In the genomic region with DNA sequence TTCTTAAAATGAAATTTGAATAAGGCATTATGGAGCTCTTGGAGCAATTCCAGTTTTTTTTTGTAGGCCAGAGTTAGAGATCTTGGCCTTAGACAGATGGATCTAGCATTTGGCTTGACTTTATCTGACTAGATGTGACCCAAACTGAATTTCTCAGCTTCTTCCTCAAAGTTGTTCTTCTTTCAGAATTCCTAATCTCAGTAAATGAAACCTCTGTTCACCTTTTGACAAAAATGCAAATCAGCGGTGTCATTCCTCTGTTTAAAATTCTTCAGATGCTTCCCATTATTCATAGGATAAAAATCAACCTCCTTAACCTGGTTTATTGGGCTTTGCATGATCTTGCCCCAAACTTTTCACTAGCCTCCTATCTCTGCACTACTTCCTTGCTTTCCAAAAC, we compare ENCODE assay signal across 34 cellular contexts.
DNase-seq lines count a peak whose midpoint lies in the region; ATAC-seq and TF ChIP-seq lines count a peak whose summit lies in the region.
"Had no signal": no experiment of that assay in that cellular context is flagged by ENCODE, and none has a peak within 500 bp of the region (broad histone marks: within the 10 kb centered on the region; RNA-seq: fewer than 3 reads in every experiment).

No MANE protein-coding gene starts in this region.

- H3K9me3 ChIP-seq in IMR-90 (ENCODE audit: control insufficient read depth, insufficient read depth, low read length) (no peaks in the 10 kb centered on the region), stomach (no peaks in the 10 kb centered on the region)
- H3K9me3 ChIP-seq: heart left ventricle had no signal

- no peak for TF ChIP-seq RAD21 in IMR-90 (IDR thresholded peaks at IDR 0.05; ENCODE audit: low read length)

- peak overlapping the region; percentile 77 for H3K27ac Mint-ChIP-seq in WTC11
- H3K27ac Mint-ChIP-seq: activated B cell treated with CpG ODN at 0.5 μM for 24 hours; activated naive CD8-positive, alpha-beta T cell treated with anti-CD3 and anti-CD28 coated beads for 36 hours; activated T-cell treated with anti-CD3 and anti-CD28 coated beads, Interleukin-2, amount 50 U/mL, for 24 hours; naive thymus-derived CD8-positive, alpha-beta T cell; stimulated activated effector memory CD8-positive, alpha-beta T cell treated with anti-CD3 and anti-CD28 coated beads, Interleukin-12 subunit alpha, Interleukin-12 subunit beta, amount 100 ng/mL, for 72 hours; type B pancreatic cell had no signal

- H3K4me1 ChIP-seq in IMR-90 (ENCODE audit: control insufficient read depth, insufficient read depth, low read length), result peaks cover 11% of the 10 kb centered on the region
- H3K4me1 ChIP-seq in stomach, result peaks cover 0 to 4% (median 0%) of the 10 kb centered on the region in 4 donors

- no peak for TF ChIP-seq EP300 in stomach (IDR thresholded peaks at IDR 0.05)

- BruUV-seq in IMR-90 (replicated peaks; lab: Mats Ljungman, UMichigan), result no TSS peak

- no peak overlapping the region for H3K4me3 Mint-ChIP-seq in WTC11
- H3K4me3 Mint-ChIP-seq: activated B cell treated with CpG ODN at 0.5 μM for 24 hours; activated naive CD8-positive, alpha-beta T cell treated with anti-CD3 and anti-CD28 coated beads for 36 hours; activated T-cell treated with anti-CD3 and anti-CD28 coated beads, Interleukin-2, amount 50 U/mL, for 24 hours; naive thymus-derived CD8-positive, alpha-beta T cell; stimulated activated effector memory CD8-positive, alpha-beta T cell treated with anti-CD3 and anti-CD28 coated beads, Interleukin-12 subunit alpha, Interleukin-12 subunit beta, amount 100 ng/mL, for 72 hours; type B pancreatic cell had no signal

- H3K14ac ChIP-seq in IMR-90 (replicated peaks; ENCODE audit: low read depth, low read length), result peak overlapping the region; percentile 61

- peak overlapping the region; percentile 84; the same call in 1 of the 2 replicates for H4K5ac ChIP-seq in IMR-90 (ENCODE audit: low read depth, low read length)

- no peak overlapping the region for H3K27ac ChIP-seq in IMR-90 (ENCODE audit: insufficient read depth, low read length)
- no peak overlapping the region for H3K27ac ChIP-seq in stomach
- H3K27ac ChIP-seq: coronary artery had no signal

- no peak overlapping the region for H3K9ac ChIP-seq in IMR-90 (ENCODE audit: low read depth, low read length)

- H3K9me3 Mint-ChIP-seq in WTC11, result no peaks in the 10 kb centered on the region
- H3K9me3 Mint-ChIP-seq: activated B cell treated with CpG ODN at 0.5 μM for 24 hours; activated naive CD8-positive, alpha-beta T cell treated with anti-CD3 and anti-CD28 coated beads for 36 hours; activated T-cell treated with anti-CD3 and anti-CD28 coated beads, Interleukin-2, amount 50 U/mL, for 24 hours; type B pancreatic cell had no signal

- in situ Hi-C loops in IMR-90 (cut with MboI; ENCODE audit: low sequenced_read_pairs), result loop anchor here (10.0 kb wide), 1 partner anchor 167 kb away; no protein-coding TSS in a partner anchor

- H3K4ac ChIP-seq in IMR-90 (ENCODE audit: low read depth, low read length), result peak overlapping the region; percentile 47; the same call in 1 of the 2 replicates

- DNase-seq in IMR-90 (no peak), WTC11 (ENCODE audit: low spot score) (no peak), globus pallidus (ENCODE audit: low spot score) (peak; percentile 29), pons (ENCODE audit: low spot score) (peak; percentile 56), stomach (no peak), SW 1271 (lab: John Stamatoyannopoulos, UW) (no peak)
- DNase-seq: activated B cell treated with CpG ODN at 0.5 μM for 24 hours; activated CD4-positive, alpha-beta T cell treated with anti-CD3 and anti-CD28 coated beads, Interleukin-2, amount 50 U/mL, for 1 hour; activated effector memory CD4-positive, alpha-beta T cell treated with anti-CD3 and anti-CD28 coated beads, Interleukin-2, amount 50 U/mL, for 16 hours; activated naive CD8-positive, alpha-beta T cell treated with anti-CD3 and anti-CD28 coated beads for 36 hours; activated T-cell treated with anti-CD3 and anti-CD28 coated beads, Interleukin-2, amount 50 U/mL, for 24 hours; aorta; C1 segment of cervical spinal cord; Calu3; caudate nucleus; effector memory CD4-positive, alpha-beta T cell; erythroblast; GOT3; heart left ventricle; KBM-7; kidney; MM.1S; naive thymus-derived CD8-positive, alpha-beta T cell; NCI-H1105 treated with DMSO at 0.1 percent for 48 hours; NCI-H187 treated with DMSO at 0.1 percent for 48 hours; NCI-H526 treated with DMSO at 0.1 percent for 48 hours; occipital lobe; SIG-M5; stimulated activated CD4-positive, alpha-beta T cell treated with anti-CD3 and anti-CD28 coated beads, Interleukin-15, amount 100 ng/mL, for 24 hours; substantia nigra had no signal

- H3K9me1 ChIP-seq in IMR-90 (ENCODE audit: insufficient read depth, low read length), result peaks cover 8% of the 10 kb centered on the region

- H2BK20ac ChIP-seq in IMR-90 (ENCODE audit: low read depth, low read length), result peak overlapping the region; percentile 51; the same call in 1 of the 2 replicates

- no peak overlapping the region for H2AFZ ChIP-seq in IMR-90 (replicated peaks; ENCODE audit: low read length, poor library complexity)

- H4K91ac ChIP-seq in IMR-90 (ENCODE audit: insufficient read depth, low read depth, low read length), result 0 out of 2 replicates have a peak overlapping the region, but pooled peaks have one; percentile 16

- H2BK15ac ChIP-seq in IMR-90 (ENCODE audit: low read depth, low read length), result no peak overlapping the region

- H4K8ac ChIP-seq in IMR-90 (ENCODE audit: low read depth in 2 of 2, low read length in 2 of 2), result peak overlapping the region; percentile 12 to 15; a peak in 2 of 4 replicates

- no peak overlapping the region for H2AK9ac ChIP-seq in IMR-90 (replicated peaks; ENCODE audit: low read depth, low read length, poor library complexity)

- H3K27me3 ChIP-seq in IMR-90 (ENCODE audit: control insufficient read depth, insufficient read depth, low read length) (no peaks in the 10 kb centered on the region), stomach (no peaks in the 10 kb centered on the region)
- H3K27me3 ChIP-seq: heart left ventricle had no signal

- H3K4me2 ChIP-seq in IMR-90 (ENCODE audit: low read depth, low read length), result peak overlapping the region; percentile 43; the same call in 1 of the 2 replicates

- TF ChIP-seq CTCF in IMR-90 (conservative IDR thresholded peaks at IDR 0.05; ENCODE audit: low read depth, low read length) (no peak), WTC11 (IDR thresholded peaks at IDR 0.05) (no peak), stomach (IDR thresholded peaks at IDR 0.05) (no peak)

- H2BK5ac ChIP-seq in IMR-90 (ENCODE audit: low read depth, low read length, poor library complexity, severe bottlenecking), result peak overlapping the region; percentile 43

- H3K23ac ChIP-seq in IMR-90 (ENCODE audit: low read depth, low read length), result no peak overlapping the region

- H3K36me3 Mint-ChIP-seq in WTC11, result no peaks in the 10 kb centered on the region
- H3K36me3 Mint-ChIP-seq: activated naive CD8-positive, alpha-beta T cell treated with anti-CD3 and anti-CD28 coated beads for 36 hours; naive thymus-derived CD8-positive, alpha-beta T cell; stimulated activated effector memory CD8-positive, alpha-beta T cell treated with anti-CD3 and anti-CD28 coated beads, Interleukin-12 subunit alpha, Interleukin-12 subunit beta, amount 100 ng/mL, for 72 hours; type B pancreatic cell had no signal

- no peak for ATAC-seq in IMR-90 (ENCODE audit: low read depth)
- no peak for ATAC-seq in WTC11
- ATAC-seq in HG03439 (IDR thresholded peaks at IDR 0.05; ENCODE audit: unreplicated experiment), result no peak
- ATAC-seq: heart left ventricle; naive thymus-derived CD8-positive, alpha-beta T cell; stimulated activated effector memory CD8-positive, alpha-beta T cell treated with anti-CD3 and anti-CD28 coated beads, Interleukin-12 subunit alpha, Interleukin-12 subunit beta, amount 100 ng/mL, for 72 hours had no signal

- H2AK5ac ChIP-seq in IMR-90 (ENCODE audit: low read depth, low read length), result no peak overlapping the region; the same call in 1 of the 2 replicates

- intact Hi-C loops in IMR-90 (cut with micrococcal nuclease), result loop anchor here (10.0 kb wide), 1 partner anchor 1377 kb away; no protein-coding TSS in a partner anchor
- intact Hi-C loops in stomach (cut with DNase I; ENCODE audit: low total_unique reads), result no loop called here

- no peaks in the 10 kb centered on the region for H3K36me3 ChIP-seq in IMR-90 (ENCODE audit: control insufficient read depth, insufficient read depth, low read length)
- H3K36me3 ChIP-seq in stomach, result no peaks in the 10 kb centered on the region
- H3K36me3 ChIP-seq: heart left ventricle had no signal

- peaks cover 26 to 48% of the 10 kb centered on the region in 2 experiments for H3K79me1 ChIP-seq in IMR-90 (ENCODE audit: low read depth in 1 of 2, low read length in 2 of 2)

- no peak overlapping the region for H3K4me3 ChIP-seq in IMR-90 (ENCODE audit: insufficient read depth, low read depth, low read length)
- no peak overlapping the region for H3K4me3 ChIP-seq in stomach
- H3K4me3 ChIP-seq: coronary artery, heart left ventricle had no signal

- no peak for TF ChIP-seq POLR2A in IMR-90 (IDR thresholded peaks at IDR 0.05; ENCODE audit: low read depth, low read length)
- TF ChIP-seq POLR2A in stomach (IDR thresholded peaks at IDR 0.05), result no peak

- WGBS in IMR-90 (ENCODE audit: extremely low coverage in 2 of 2, insufficient read length in 1 of 2), 2 experiments, result no CpG with 5 or more reads among the region's 1 CpG
- WGBS in stomach, 5 donors, result 86 to 100% (median 94%) methylated on average over 1 of the region's 1 CpG

- CTCF ChIA-PET in IMR-90 (lab: Yijun Ruan, JAX), result no interaction called here
- CTCF ChIA-PET in WTC11 (lab: Charles Lee), result interaction anchor here (1.0 to 2.5 kb wide), 3 partner anchors 28 to 239 kb away, joined by 3 to 9 read pairs (median 4); no protein-coding TSS in a partner anchor

- H3K18ac ChIP-seq in IMR-90 (ENCODE audit: low read depth, low read length), result peak overlapping the region; percentile 47; the same call in 1 of the 2 replicates

- H2BK120ac ChIP-seq in IMR-90 (ENCODE audit: low read depth, low read length), result peak overlapping the region; percentile 43

- H4K20me1 ChIP-seq in IMR-90 (ENCODE audit: insufficient read depth, low read length), result no peaks in the 10 kb centered on the region

- peaks cover 83% of the 10 kb centered on the region for H3K4me1 Mint-ChIP-seq in WTC11
- H3K4me1 Mint-ChIP-seq: activated B cell treated with CpG ODN at 0.5 μM for 24 hours; activated naive CD8-positive, alpha-beta T cell treated with anti-CD3 and anti-CD28 coated beads for 36 hours; naive thymus-derived CD8-positive, alpha-beta T cell; stimulated activated effector memory CD8-positive, alpha-beta T cell treated with anti-CD3 and anti-CD28 coated beads, Interleukin-12 subunit alpha, Interleukin-12 subunit beta, amount 100 ng/mL, for 72 hours had no signal

- dilution Hi-C loops in IMR-90 (cut with HindIII; ENCODE audit: low sequenced_read_pairs, unreplicated experiment), result no loop called here

- H3K56ac ChIP-seq in IMR-90 (ENCODE audit: extremely low read depth, insufficient read depth, low read length), result no peak overlapping the region

- POLR2A ChIA-PET in IMR-90 (lab: Charles Lee; ENCODE audit: unreplicated experiment) (no interaction called here), WTC11 (lab: Charles Lee) (no interaction called here)

- no peaks in the 10 kb centered on the region for H3K27me3 Mint-ChIP-seq in WTC11 (ENCODE audit: low read depth)
- H3K27me3 Mint-ChIP-seq: activated naive CD8-positive, alpha-beta T cell treated with anti-CD3 and anti-CD28 coated beads for 36 hours; activated T-cell treated with anti-CD3 and anti-CD28 coated beads, Interleukin-2, amount 50 U/mL, for 24 hours; type B pancreatic cell had no signal

Comparison
In these comparisons a context has a peak if more than half of its experiments do, and no peak if none do; other contexts are left out.
1. DNase-seq: peak in globus pallidus (single experiment) and pons (single experiment); none in IMR-90 (single experiment), WTC11 (single experiment), stomach (single experiment) and SW 1271 (0 of 2).